ENCODE assay signal across 15 cellular contexts in genomic region chr10:98855403-98856189, GRCh38.
"Had no signal": no experiment of that assay in that cellular context is flagged by ENCODE, and none has a peak within 500 bp of the region (broad histone marks: within the 10 kb centered on the region; RNA-seq: fewer than 3 reads in every experiment).

No MANE protein-coding gene starts in this region.

- ATAC-seq: foreskin keratinocyte; left lobe of liver; sciatic nerve; stimulated activated memory B cell treated with anti-CD40 and anti-IgM and Interleukin-4, amounts not matched to agents 10 μg/mL and 1 μg/mL and 100 μg/mL, for 72 hours had no signal

- DNase-seq: activated CD4-positive, alpha-beta memory T cell treated with anti-CD3 and anti-CD28 coated beads for 36 hours; activated CD4-positive, CD25-positive, alpha-beta regulatory T cell treated with anti-CD3 and anti-CD28 coated beads, Interleukin-2, amount 50 U/mL, for 72 hours; activated gamma-delta T cell; activated naive CD8-positive, alpha-beta T cell treated with anti-CD3 and anti-CD28 coated beads, Interleukin-2, amount 10 ng/mL, durations not matched to agents 7 days and 5 days; activated T-cell treated with anti-CD3 and anti-CD28 coated beads, Interleukin-2, amount 50 U/mL, for 48 hours; aorta; foreskin keratinocyte; head of caudate nucleus; spleen; stimulated activated CD4-positive, alpha-beta T cell treated with anti-CD3 and anti-CD28 coated beads, Interleukin-1b, Interleukin-23, amount 100 ng/mL, for 48 hours; trophoblast cell had no signal

- H3K27ac ChIP-seq: esophagus muscularis mucosa, foreskin keratinocyte, spleen had no signal
